Comparison of ENCODE assay signal across 26 cellular contexts in genomic region chr2:171889333-171889732, GRCh38.
"Had no signal": no experiment of that assay in that cellular context is flagged by ENCODE, and none has a peak within 500 bp of the region (broad histone marks: within the 10 kb centered on the region; RNA-seq: fewer than 3 reads in every experiment).

No MANE protein-coding gene starts in this region.

- H3K27me3 Mint-ChIP-seq: activated CD4-positive, alpha-beta memory T cell treated with anti-CD3 and anti-CD28 coated beads, Interleukin-2, amount 10 ng/mL, durations not matched to agents 7 days and 5 days; activated CD4-positive, alpha-beta T cell treated with anti-CD3 and anti-CD28 coated beads, Interleukin-2, amount 10 ng/mL, durations not matched to agents 24 days and 14 days; activated naive CD8-positive, alpha-beta T cell; dendritic cell treated with granulocyte-macrophage colony-stimulating factor and Interleukin-4, amounts not matched to agents 40 ng/mL and 50 ng/mL, for 4 days; natural killer cell treated with Interleukin-12 subunit alpha and Interleukin-12 subunit beta and Interleukin-15 and Interleukin-18, amount 100 ng/mL, for 72 hours had no signal

- H3K36me3 ChIP-seq: breast epithelium, right lobe of liver had no signal

- H3K4me3 ChIP-seq: breast epithelium, esophagus muscularis mucosa, heart right ventricle, left ventricle myocardium inferior, mucosa of descending colon, right lobe of liver, skin epidermis, testis had no signal

- H3K4me3 Mint-ChIP-seq: activated CD4-positive, alpha-beta memory T cell treated with anti-CD3 and anti-CD28 coated beads, Interleukin-2, amount 10 ng/mL, durations not matched to agents 7 days and 5 days; activated CD4-positive, alpha-beta T cell treated with anti-CD3 and anti-CD28 coated beads, Interleukin-2, amount 10 ng/mL, durations not matched to agents 24 days and 14 days; activated naive CD8-positive, alpha-beta T cell; activated T-cell treated with anti-CD3 and anti-CD28 coated beads, Interleukin-2, amount 50 U/mL, for 4 hours; dendritic cell treated with granulocyte-macrophage colony-stimulating factor and Interleukin-4, amounts not matched to agents 40 ng/mL and 50 ng/mL, for 4 days; endodermal cell; natural killer cell treated with Interleukin-12 subunit alpha and Interleukin-12 subunit beta and Interleukin-15 and Interleukin-18, amount 100 ng/mL, for 72 hours had no signal

- H3K9me3 ChIP-seq: breast epithelium, esophagus muscularis mucosa, heart right ventricle, left ventricle myocardium inferior, mucosa of descending colon, right lobe of liver, testis had no signal

- H3K27ac ChIP-seq: breast epithelium, esophagus muscularis mucosa, foreskin keratinocyte, heart right ventricle, left ventricle myocardium inferior, right lobe of liver, skin epidermis, testis had no signal

- H3K4me1 ChIP-seq: breast epithelium had no signal

- H3K27me3 ChIP-seq: breast epithelium, esophagus muscularis mucosa, foreskin keratinocyte, heart right ventricle, testis had no signal

- DNase-seq: activated CD4-positive, alpha-beta memory T cell treated with anti-CD3 and anti-CD28 coated beads, Interleukin-2, amount 10 ng/mL, durations not matched to agents 7 days and 5 days; activated CD4-positive, alpha-beta T cell treated with anti-CD3 and anti-CD28 coated beads, Interleukin-2, amount 10 ng/mL, durations not matched to agents 24 days and 14 days; activated CD4-positive, CD25-positive, alpha-beta regulatory T cell treated with anti-CD3 and anti-CD28 coated beads, Interleukin-2, amount 50 U/mL, for 72 hours; activated CD8-positive, alpha-beta memory T cell treated with anti-CD3 and anti-CD28 coated beads, Interleukin-2, amount 50 U/mL, for 48 hours; activated naive CD4-positive, alpha-beta T cell treated with Interleukin-2 at 50 U/mL for 16 hours; activated T-cell treated with anti-CD3 and anti-CD28 coated beads, Interleukin-2, amount 50 U/mL, for 4 hours; anterior cingulate cortex; central memory CD4-positive, alpha-beta T cell; endodermal cell; foreskin keratinocyte; heart right ventricle; left ventricle myocardium inferior; mucosa of descending colon; right lobe of liver; stimulated activated CD4-positive, alpha-beta T cell treated with anti-CD3 and anti-CD28 coated beads, Interleukin-12 subunit alpha, Interleukin-12 subunit beta, amount 100 ng/mL, for 4 hours; stimulated activated CD4-positive, alpha-beta T cell treated with anti-CD3 and anti-CD28 coated beads, Interleukin-4, amount 100 ng/mL, for 1 hour; stimulated activated naive CD8-positive, alpha-beta T cell treated with anti-CD3 and anti-CD28 coated beads, Interleukin-15, Interleukin-2, amounts not matched to agents 100 U/mL and 50 U/mL, for 24 hours; T-helper 2 cell; testis; trophoblast cell had no signal

- ATAC-seq: activated T-cell treated with anti-CD3 and anti-CD28 coated beads, Interleukin-2, amount 50 U/mL, for 4 hours; foreskin keratinocyte; heart right ventricle; mucosa of descending colon; natural killer cell treated with Interleukin-12 subunit alpha and Interleukin-12 subunit beta and Interleukin-15 and Interleukin-18, amount 100 ng/mL, for 72 hours; right lobe of liver; stimulated activated naive CD8-positive, alpha-beta T cell treated with anti-CD3 and anti-CD28 coated beads, Interleukin-15, Interleukin-2, amounts not matched to agents 100 U/mL and 50 U/mL, for 24 hours had no signal

- H3K27ac Mint-ChIP-seq: activated CD4-positive, alpha-beta memory T cell treated with anti-CD3 and anti-CD28 coated beads, Interleukin-2, amount 10 ng/mL, durations not matched to agents 7 days and 5 days; activated CD4-positive, alpha-beta T cell treated with anti-CD3 and anti-CD28 coated beads, Interleukin-2, amount 10 ng/mL, durations not matched to agents 24 days and 14 days; activated naive CD8-positive, alpha-beta T cell; dendritic cell treated with granulocyte-macrophage colony-stimulating factor and Interleukin-4, amounts not matched to agents 40 ng/mL and 50 ng/mL, for 4 days; endodermal cell had no signal

- H3K9me3 Mint-ChIP-seq: activated CD4-positive, alpha-beta memory T cell treated with anti-CD3 and anti-CD28 coated beads, Interleukin-2, amount 10 ng/mL, durations not matched to agents 7 days and 5 days; activated CD4-positive, alpha-beta T cell treated with anti-CD3 and anti-CD28 coated beads, Interleukin-2, amount 10 ng/mL, durations not matched to agents 24 days and 14 days; activated T-cell treated with anti-CD3 and anti-CD28 coated beads, Interleukin-2, amount 50 U/mL, for 4 hours; dendritic cell treated with granulocyte-macrophage colony-stimulating factor and Interleukin-4, amounts not matched to agents 40 ng/mL and 50 ng/mL, for 4 days; endodermal cell; natural killer cell treated with Interleukin-12 subunit alpha and Interleukin-12 subunit beta and Interleukin-15 and Interleukin-18, amount 100 ng/mL, for 72 hours had no signal
